Comparison of ENCODE assay signal across 1 cellular context in genomic region chr11:61362542-61362875, GRCh38.
TF ChIP-seq lines count a peak whose summit lies in the region.

No MANE protein-coding gene starts in this region.

TF ChIP-seq in GM12878, 131 proteins besides CTCF, POLR2A, EP300 and RAD21:
- TF ChIP-seq LARP7 (IDR thresholded peaks at IDR 0.05): 0 out of 2 replicates have a peak, but pooled peaks have one; percentile 13
- TF ChIP-seq HCFC1 (IDR thresholded peaks at IDR 0.05; ENCODE audit: low read length): no peak
TF ChIP-seq in GM12878: peak in this region for 1.
